In the genomic region with DNA sequence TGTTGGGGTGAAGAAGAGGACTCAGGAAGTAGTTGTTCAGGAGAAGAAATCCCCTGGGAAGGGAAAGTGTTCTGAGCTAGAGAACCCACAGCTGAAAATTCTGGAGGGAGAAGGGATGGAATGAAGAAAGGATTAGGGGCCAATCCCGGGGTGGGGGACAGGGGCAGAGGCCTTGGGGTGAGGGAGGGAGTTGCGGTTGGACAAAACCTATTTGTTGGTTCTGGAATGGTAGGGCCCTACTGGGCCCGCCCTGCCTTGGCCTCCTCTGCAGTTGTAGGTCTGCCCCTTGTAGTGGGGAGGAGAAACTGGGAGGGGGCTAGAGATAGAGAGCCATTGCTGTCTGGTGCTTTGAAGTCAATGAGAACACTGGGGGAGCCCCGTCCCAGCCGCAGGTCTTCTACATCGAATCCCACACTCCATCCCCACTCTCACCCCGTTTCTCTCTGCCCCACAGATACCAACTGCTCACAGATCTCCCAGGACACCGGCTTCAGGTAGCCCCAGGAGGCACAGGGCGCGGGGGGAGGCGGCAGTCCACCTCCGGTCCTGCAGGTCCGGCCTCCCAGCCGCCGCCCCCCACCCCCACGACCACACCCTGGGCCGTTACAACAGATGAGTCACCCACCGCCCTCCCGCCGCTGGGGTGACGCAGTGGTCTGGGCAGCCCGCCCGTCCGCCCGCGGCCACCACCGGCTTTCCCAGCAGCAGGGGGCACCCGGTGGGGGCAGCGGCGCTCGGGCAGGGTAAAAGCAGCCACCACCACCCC, we compare ENCODE assay signal across 1 cellular context.
TF ChIP-seq lines count a peak whose summit lies in the region.

No MANE protein-coding gene starts in this region.

TF ChIP-seq in GM12878, 131 proteins besides CTCF, POLR2A, EP300 and RAD21 (continued from another document and continues in another):
- TF ChIP-seq, protein P1, sequence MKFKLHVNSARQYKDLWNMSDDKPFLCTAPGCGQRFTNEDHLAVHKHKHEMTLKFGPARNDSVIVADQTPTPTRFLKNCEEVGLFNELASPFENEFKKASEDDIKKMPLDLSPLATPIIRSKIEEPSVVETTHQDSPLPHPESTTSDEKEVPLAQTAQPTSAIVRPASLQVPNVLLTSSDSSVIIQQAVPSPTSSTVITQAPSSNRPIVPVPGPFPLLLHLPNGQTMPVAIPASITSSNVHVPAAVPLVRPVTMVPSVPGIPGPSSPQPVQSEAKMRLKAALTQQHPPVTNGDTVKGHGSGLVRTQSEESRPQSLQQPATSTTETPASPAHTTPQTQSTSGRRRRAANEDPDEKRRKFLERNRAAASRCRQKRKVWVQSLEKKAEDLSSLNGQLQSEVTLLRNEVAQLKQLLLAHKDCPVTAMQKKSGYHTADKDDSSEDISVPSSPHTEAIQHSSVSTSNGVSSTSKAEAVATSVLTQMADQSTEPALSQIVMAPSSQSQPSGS (IDR thresholded peaks at IDR 0.05; ENCODE audit: low read length), result no peak; the same call in 1 of the 2 replicates
- no peak for TF ChIP-seq TBL1XR1 (IDR thresholded peaks at IDR 0.05; ENCODE audit: low read depth, low read length)
- no peak for TF ChIP-seq HDGF (IDR thresholded peaks at IDR 0.05)
- no peak for TF ChIP-seq NFYA (IDR thresholded peaks at IDR 0.05; ENCODE audit: borderline replicate concordance, low read depth, low read length)
- TF ChIP-seq, protein P2, sequence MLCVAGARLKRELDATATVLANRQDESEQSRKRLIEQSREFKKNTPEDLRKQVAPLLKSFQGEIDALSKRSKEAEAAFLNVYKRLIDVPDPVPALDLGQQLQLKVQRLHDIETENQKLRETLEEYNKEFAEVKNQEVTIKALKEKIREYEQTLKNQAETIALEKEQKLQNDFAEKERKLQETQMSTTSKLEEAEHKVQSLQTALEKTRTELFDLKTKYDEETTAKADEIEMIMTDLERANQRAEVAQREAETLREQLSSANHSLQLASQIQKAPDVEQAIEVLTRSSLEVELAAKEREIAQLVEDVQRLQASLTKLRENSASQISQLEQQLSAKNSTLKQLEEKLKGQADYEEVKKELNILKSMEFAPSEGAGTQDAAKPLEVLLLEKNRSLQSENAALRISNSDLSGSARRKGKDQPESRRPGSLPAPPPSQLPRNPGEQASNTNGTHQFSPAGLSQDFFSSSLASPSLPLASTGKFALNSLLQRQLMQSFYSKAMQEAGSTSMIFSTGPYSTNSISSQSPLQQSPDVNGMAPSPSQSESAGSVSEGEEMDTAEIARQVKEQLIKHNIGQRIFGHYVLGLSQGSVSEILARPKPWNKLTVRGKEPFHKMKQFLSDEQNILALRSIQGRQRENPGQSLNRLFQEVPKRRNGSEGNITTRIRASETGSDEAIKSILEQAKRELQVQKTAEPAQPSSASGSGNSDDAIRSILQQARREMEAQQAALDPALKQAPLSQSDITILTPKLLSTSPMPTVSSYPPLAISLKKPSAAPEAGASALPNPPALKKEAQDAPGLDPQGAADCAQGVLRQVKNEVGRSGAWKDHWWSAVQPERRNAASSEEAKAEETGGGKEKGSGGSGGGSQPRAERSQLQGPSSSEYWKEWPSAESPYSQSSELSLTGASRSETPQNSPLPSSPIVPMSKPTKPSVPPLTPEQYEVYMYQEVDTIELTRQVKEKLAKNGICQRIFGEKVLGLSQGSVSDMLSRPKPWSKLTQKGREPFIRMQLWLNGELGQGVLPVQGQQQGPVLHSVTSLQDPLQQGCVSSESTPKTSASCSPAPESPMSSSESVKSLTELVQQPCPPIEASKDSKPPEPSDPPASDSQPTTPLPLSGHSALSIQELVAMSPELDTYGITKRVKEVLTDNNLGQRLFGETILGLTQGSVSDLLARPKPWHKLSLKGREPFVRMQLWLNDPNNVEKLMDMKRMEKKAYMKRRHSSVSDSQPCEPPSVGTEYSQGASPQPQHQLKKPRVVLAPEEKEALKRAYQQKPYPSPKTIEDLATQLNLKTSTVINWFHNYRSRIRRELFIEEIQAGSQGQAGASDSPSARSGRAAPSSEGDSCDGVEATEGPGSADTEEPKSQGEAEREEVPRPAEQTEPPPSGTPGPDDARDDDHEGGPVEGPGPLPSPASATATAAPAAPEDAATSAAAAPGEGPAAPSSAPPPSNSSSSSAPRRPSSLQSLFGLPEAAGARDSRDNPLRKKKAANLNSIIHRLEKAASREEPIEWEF (IDR thresholded peaks at IDR 0.05; ENCODE audit: insufficient replicate concordance, low read depth, low read length), result no peak
- TF ChIP-seq RB1 (IDR thresholded peaks at IDR 0.05; ENCODE audit: borderline replicate concordance), result no peak
- 0 out of 2 replicates have a peak, but pooled peaks have one; percentile 45 for TF ChIP-seq PAX5 (IDR thresholded peaks at IDR 0.05; ENCODE audit: borderline replicate concordance, low read depth, low read length)
- TF ChIP-seq NFXL1 (IDR thresholded peaks at IDR 0.05; ENCODE audit: borderline replicate concordance), result no peak
- TF ChIP-seq SP1 (IDR thresholded peaks at IDR 0.05; ENCODE audit: low read depth, low read length), result no peak
- no peak for TF ChIP-seq ZNF217 (IDR thresholded peaks at IDR 0.05)
- TF ChIP-seq, protein P3, sequence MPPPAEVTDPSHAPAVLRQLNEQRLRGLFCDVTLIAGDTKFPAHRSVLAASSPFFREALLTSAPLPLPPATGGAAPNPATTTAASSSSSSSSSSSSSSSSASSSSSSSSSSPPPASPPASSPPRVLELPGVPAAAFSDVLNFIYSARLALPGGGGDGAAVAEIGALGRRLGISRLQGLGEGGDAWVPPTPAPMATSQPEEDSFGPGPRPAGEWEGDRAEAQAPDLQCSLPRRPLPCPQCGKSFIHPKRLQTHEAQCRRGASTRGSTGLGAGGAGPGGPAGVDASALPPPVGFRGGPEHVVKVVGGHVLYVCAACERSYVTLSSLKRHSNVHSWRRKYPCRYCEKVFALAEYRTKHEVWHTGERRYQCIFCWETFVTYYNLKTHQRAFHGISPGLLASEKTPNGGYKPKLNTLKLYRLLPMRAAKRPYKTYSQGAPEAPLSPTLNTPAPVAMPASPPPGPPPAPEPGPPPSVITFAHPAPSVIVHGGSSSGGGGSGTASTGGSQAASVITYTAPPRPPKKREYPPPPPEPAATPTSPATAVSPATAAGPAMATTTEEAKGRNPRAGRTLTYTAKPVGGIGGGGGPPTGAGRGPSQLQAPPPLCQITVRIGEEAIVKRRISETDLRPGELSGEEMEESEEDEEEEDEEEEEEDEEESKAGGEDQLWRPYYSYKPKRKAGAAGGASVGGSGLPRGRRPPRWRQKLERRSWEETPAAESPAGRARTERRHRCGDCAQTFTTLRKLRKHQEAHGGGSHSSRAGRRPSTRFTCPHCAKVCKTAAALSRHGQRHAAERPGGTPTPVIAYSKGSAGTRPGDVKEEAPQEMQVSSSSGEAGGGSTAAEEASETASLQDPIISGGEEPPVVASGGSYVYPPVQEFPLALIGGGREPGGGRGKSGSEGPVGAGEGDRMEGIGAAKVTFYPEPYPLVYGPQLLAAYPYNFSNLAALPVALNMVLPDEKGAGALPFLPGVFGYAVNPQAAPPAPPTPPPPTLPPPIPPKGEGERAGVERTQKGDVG (CRISPR knock-in tag; IDR thresholded peaks at IDR 0.05), result no peak
- TF ChIP-seq, protein P4, sequence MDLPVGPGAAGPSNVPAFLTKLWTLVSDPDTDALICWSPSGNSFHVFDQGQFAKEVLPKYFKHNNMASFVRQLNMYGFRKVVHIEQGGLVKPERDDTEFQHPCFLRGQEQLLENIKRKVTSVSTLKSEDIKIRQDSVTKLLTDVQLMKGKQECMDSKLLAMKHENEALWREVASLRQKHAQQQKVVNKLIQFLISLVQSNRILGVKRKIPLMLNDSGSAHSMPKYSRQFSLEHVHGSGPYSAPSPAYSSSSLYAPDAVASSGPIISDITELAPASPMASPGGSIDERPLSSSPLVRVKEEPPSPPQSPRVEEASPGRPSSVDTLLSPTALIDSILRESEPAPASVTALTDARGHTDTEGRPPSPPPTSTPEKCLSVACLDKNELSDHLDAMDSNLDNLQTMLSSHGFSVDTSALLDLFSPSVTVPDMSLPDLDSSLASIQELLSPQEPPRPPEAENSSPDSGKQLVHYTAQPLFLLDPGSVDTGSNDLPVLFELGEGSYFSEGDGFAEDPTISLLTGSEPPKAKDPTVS (IDR thresholded peaks at IDR 0.05; ENCODE audit: low read depth, low read length), result no peak
- TF ChIP-seq SMC3 (IDR thresholded peaks at IDR 0.05; ENCODE audit: borderline replicate concordance, low read length), result no peak
- TF ChIP-seq, protein P5, sequence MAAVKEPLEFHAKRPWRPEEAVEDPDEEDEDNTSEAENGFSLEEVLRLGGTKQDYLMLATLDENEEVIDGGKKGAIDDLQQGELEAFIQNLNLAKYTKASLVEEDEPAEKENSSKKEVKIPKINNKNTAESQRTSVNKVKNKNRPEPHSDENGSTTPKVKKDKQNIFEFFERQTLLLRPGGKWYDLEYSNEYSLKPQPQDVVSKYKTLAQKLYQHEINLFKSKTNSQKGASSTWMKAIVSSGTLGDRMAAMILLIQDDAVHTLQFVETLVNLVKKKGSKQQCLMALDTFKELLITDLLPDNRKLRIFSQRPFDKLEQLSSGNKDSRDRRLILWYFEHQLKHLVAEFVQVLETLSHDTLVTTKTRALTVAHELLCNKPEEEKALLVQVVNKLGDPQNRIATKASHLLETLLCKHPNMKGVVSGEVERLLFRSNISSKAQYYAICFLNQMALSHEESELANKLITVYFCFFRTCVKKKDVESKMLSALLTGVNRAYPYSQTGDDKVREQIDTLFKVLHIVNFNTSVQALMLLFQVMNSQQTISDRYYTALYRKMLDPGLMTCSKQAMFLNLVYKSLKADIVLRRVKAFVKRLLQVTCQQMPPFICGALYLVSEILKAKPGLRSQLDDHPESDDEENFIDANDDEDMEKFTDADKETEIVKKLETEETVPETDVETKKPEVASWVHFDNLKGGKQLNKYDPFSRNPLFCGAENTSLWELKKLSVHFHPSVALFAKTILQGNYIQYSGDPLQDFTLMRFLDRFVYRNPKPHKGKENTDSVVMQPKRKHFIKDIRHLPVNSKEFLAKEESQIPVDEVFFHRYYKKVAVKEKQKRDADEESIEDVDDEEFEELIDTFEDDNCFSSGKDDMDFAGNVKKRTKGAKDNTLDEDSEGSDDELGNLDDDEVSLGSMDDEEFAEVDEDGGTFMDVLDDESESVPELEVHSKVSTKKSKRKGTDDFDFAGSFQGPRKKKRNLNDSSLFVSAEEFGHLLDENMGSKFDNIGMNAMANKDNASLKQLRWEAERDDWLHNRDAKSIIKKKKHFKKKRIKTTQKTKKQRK (IDR thresholded peaks at IDR 0.05; ENCODE audit: low read depth, low read length), result no peak
- TF ChIP-seq MYB (IDR thresholded peaks at IDR 0.05; ENCODE audit: borderline replicate concordance, low read depth, low read length), result no peak
- TF ChIP-seq, protein P6, sequence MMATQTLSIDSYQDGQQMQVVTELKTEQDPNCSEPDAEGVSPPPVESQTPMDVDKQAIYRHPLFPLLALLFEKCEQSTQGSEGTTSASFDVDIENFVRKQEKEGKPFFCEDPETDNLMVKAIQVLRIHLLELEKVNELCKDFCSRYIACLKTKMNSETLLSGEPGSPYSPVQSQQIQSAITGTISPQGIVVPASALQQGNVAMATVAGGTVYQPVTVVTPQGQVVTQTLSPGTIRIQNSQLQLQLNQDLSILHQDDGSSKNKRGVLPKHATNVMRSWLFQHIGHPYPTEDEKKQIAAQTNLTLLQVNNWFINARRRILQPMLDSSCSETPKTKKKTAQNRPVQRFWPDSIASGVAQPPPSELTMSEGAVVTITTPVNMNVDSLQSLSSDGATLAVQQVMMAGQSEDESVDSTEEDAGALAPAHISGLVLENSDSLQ (IDR thresholded peaks at IDR 0.05), result 0 out of 2 replicates have a peak, but pooled peaks have one; percentile 2
- peak; percentile 40 for TF ChIP-seq RUNX3 (IDR thresholded peaks at IDR 0.05; ENCODE audit: low read length)
- TF ChIP-seq EZH2 (IDR thresholded peaks at IDR 0.05; ENCODE audit: borderline replicate concordance, control insufficient read depth, low read depth, low read length), result no peak
- TF ChIP-seq, protein P7, sequence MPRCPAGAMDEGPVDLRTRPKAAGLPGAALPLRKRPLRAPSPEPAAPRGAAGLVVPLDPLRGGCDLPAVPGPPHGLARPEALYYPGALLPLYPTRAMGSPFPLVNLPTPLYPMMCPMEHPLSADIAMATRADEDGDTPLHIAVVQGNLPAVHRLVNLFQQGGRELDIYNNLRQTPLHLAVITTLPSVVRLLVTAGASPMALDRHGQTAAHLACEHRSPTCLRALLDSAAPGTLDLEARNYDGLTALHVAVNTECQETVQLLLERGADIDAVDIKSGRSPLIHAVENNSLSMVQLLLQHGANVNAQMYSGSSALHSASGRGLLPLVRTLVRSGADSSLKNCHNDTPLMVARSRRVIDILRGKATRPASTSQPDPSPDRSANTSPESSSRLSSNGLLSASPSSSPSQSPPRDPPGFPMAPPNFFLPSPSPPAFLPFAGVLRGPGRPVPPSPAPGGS (IDR thresholded peaks at IDR 0.05; ENCODE audit: borderline replicate concordance, insufficient read depth, low read depth, low read length, poor library complexity, severe bottlenecking), result no peak
- TF ChIP-seq, protein P8, sequence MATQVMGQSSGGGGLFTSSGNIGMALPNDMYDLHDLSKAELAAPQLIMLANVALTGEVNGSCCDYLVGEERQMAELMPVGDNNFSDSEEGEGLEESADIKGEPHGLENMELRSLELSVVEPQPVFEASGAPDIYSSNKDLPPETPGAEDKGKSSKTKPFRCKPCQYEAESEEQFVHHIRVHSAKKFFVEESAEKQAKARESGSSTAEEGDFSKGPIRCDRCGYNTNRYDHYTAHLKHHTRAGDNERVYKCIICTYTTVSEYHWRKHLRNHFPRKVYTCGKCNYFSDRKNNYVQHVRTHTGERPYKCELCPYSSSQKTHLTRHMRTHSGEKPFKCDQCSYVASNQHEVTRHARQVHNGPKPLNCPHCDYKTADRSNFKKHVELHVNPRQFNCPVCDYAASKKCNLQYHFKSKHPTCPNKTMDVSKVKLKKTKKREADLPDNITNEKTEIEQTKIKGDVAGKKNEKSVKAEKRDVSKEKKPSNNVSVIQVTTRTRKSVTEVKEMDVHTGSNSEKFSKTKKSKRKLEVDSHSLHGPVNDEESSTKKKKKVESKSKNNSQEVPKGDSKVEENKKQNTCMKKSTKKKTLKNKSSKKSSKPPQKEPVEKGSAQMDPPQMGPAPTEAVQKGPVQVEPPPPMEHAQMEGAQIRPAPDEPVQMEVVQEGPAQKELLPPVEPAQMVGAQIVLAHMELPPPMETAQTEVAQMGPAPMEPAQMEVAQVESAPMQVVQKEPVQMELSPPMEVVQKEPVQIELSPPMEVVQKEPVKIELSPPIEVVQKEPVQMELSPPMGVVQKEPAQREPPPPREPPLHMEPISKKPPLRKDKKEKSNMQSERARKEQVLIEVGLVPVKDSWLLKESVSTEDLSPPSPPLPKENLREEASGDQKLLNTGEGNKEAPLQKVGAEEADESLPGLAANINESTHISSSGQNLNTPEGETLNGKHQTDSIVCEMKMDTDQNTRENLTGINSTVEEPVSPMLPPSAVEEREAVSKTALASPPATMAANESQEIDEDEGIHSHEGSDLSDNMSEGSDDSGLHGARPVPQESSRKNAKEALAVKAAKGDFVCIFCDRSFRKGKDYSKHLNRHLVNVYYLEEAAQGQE (IDR thresholded peaks at IDR 0.05; ENCODE audit: low read depth, low read length), result no peak
- no peak for TF ChIP-seq RAD51 (IDR thresholded peaks at IDR 0.05)
- TF ChIP-seq SPI1 (IDR thresholded peaks at IDR 0.05; ENCODE audit: borderline replicate concordance, insufficient read depth, low read depth, low read length), result no peak
- no peak for TF ChIP-seq RBBP5 (conservative IDR thresholded peaks at IDR 0.05)
- TF ChIP-seq CHD4 (IDR thresholded peaks at IDR 0.05), result no peak
- TF ChIP-seq MEF2B (IDR thresholded peaks at IDR 0.05; ENCODE audit: partially characterized antibody, poor library complexity, severe bottlenecking), result no peak
- no peak for TF ChIP-seq PAX8 (IDR thresholded peaks at IDR 0.05)
- TF ChIP-seq JUND (IDR thresholded peaks at IDR 0.05; ENCODE audit: low read depth, low read length), result peak; percentile 57; the same call in 1 of the 2 replicates
- TF ChIP-seq, protein P9, sequence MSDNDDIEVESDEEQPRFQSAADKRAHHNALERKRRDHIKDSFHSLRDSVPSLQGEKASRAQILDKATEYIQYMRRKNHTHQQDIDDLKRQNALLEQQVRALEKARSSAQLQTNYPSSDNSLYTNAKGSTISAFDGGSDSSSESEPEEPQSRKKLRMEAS (IDR thresholded peaks at IDR 0.05; ENCODE audit: low read depth, low read length), result no peak
- TF ChIP-seq CBX5 (IDR thresholded peaks at IDR 0.05; ENCODE audit: low read depth), result no peak
- peak; percentile 25; the same call in 1 of the 2 replicates for TF ChIP-seq ATF7 (IDR thresholded peaks at IDR 0.05; ENCODE audit: low read depth)
